ENCODE assay signal across 9 cellular contexts in genomic region chr10:3754727-3755439, GRCh38. TPM values are rescaled to one million over a fixed set of nuclear protein-coding genes. Genes with fewer than 3 reads are reported as not detected.
DNase-seq lines count a peak whose midpoint lies in the region; ATAC-seq and TF ChIP-seq lines count a peak whose summit lies in the region.
"Had no signal": no experiment of that assay in that cellular context is flagged by ENCODE, and none has a peak within 500 bp of the region (broad histone marks: within the 10 kb centered on the region; RNA-seq: fewer than 3 reads in every experiment).

No MANE protein-coding gene starts in this region.

- intact Hi-C loops in PC-3 (cut with micrococcal nuclease), result no loop called here

- H3K4me2 ChIP-seq in PC-3 (ENCODE audit: low read length), result peak overlapping the region; percentile 51

- peak overlapping the region; percentile 98 for H3K27ac ChIP-seq in PC-3 (ENCODE audit: low read length)
- no peak overlapping the region for H3K27ac ChIP-seq in SJCRH30

- peaks cover 42% of the 10 kb centered on the region for H3K4me1 ChIP-seq in PC-3 (ENCODE audit: insufficient read depth, low read length)
- H3K4me1 ChIP-seq in SJCRH30, result peaks cover 4% of the 10 kb centered on the region

- no peaks in the 10 kb centered on the region for H3K9me2 ChIP-seq in PC-3 (replicated peaks; ENCODE audit: low read length)

- no peaks in the 10 kb centered on the region for H3K36me3 ChIP-seq in PC-3 (ENCODE audit: low read depth, low read length)
- H3K36me3 ChIP-seq in SJCRH30, result no peaks in the 10 kb centered on the region

- peak; percentile 89 for ATAC-seq in PC-3
- no peak for ATAC-seq in GM19452 (IDR thresholded peaks at IDR 0.05; ENCODE audit: unreplicated experiment)

- H3K9me3 ChIP-seq in PC-3 (ENCODE audit: low read length) (no peaks in the 10 kb centered on the region), SJCRH30 (replicated peaks) (no peaks in the 10 kb centered on the region)

- no peaks in the 10 kb centered on the region for H3K79me2 ChIP-seq in PC-3 (ENCODE audit: low read length)

- DNase-seq in Daoy (ENCODE audit: low read depth) (peak; percentile 88), PC-3 (peak; percentile 86), epithelial cell of esophagus (ENCODE audit: low read depth) (peak; percentile 100), nucleus accumbens (lab: John Stamatoyannopoulos, UW) (peak in 30 of 56 donors; percentile 9 to 82 (median 37)), GM10266 (ENCODE audit: extremely low spot score) (no peak), NCI-H748 (lab: John Stamatoyannopoulos, UW; ENCODE audit: unreplicated experiment) (no peak), SJCRH30 (no peak)
- DNase-seq: NCI-H526 had no signal

- POLR2A ChIA-PET in PC-3 (lab: Charles Lee; ENCODE audit: unreplicated experiment), result interaction anchor here (0.6 to 2.3 kb wide), 3 partner anchors 11 to 17 kb away, joined by 3 to 20 read pairs (median 4); no protein-coding TSS in a partner anchor

- H3K4me3 ChIP-seq in PC-3 (ENCODE audit: low read length) (no peak overlapping the region; the same call in 1 of the 2 replicates), epithelial cell of esophagus (ENCODE audit: low read length) (no peak overlapping the region), SJCRH30 (no peak overlapping the region)

- H3K9ac ChIP-seq in PC-3 (ENCODE audit: low read length), result peak overlapping the region; percentile 67

- TF ChIP-seq CTCF in PC-3 (conservative IDR thresholded peaks at IDR 0.05; ENCODE audit: low read depth, low read length), result no peak
- TF ChIP-seq CTCF in epithelial cell of esophagus (IDR thresholded peaks at IDR 0.05; ENCODE audit: insufficient read depth, low read depth, low read length, missing control alignments), result no peak
- no peak for TF ChIP-seq CTCF in GM10266 (IDR thresholded peaks at IDR 0.05; ENCODE audit: control insufficient read depth, insufficient read depth, low read depth, missing control alignments)

- H3K27me3 ChIP-seq in PC-3 (ENCODE audit: low read length), result no peaks in the 10 kb centered on the region
- H3K27me3 ChIP-seq in SJCRH30, result no peaks in the 10 kb centered on the region

- no peak overlapping the region for H2AFZ ChIP-seq in PC-3 (ENCODE audit: low read length)

- H3F3A ChIP-seq in PC-3 (ENCODE audit: low read length, unreplicated experiment), result no peaks in the 10 kb centered on the region

- CTCF ChIA-PET in PC-3 (lab: Charles Lee), result interaction anchor here (0.7 kb wide), 1 partner anchor 15 kb away, joined by 4 read pairs; no protein-coding TSS in a partner anchor

- TSS peak; percentile 91 for BruUV-seq in PC-3 (replicated peaks; lab: Mats Ljungman, UMichigan)

- H4K20me1 ChIP-seq in PC-3 (ENCODE audit: low read length), result no peaks in the 10 kb centered on the region

RNA-seq across cellular contexts. Expression of gene KLF6, which starts 30.1 kb away (rescaled TPM):
- 7.5 and 11.6 TPM in 2 replicates for total RNA-seq in Daoy (2014; rRNA removed; shearing (Covaris generic))
- total RNA-seq in PC-3 (2014; rRNA removed), result 94.5 and 112 TPM in 2 replicates
- total RNA-seq in SJCRH30 (2014; rRNA removed; shearing (Covaris generic)), result 8.1 and 8.2 TPM in 2 replicates

Comparison
In these comparisons a context has a peak if more than half of its experiments do, and no peak if none do; other contexts are left out.
1. DNase-seq: peak in Daoy (single experiment), PC-3 (single experiment), epithelial cell of esophagus (single experiment) and nucleus accumbens (30 of 56); none in GM10266 (single experiment), NCI-H748 (single experiment) and SJCRH30 (0 of 2).